1 cellular context compared by ENCODE assay signal in the genomic region with DNA sequence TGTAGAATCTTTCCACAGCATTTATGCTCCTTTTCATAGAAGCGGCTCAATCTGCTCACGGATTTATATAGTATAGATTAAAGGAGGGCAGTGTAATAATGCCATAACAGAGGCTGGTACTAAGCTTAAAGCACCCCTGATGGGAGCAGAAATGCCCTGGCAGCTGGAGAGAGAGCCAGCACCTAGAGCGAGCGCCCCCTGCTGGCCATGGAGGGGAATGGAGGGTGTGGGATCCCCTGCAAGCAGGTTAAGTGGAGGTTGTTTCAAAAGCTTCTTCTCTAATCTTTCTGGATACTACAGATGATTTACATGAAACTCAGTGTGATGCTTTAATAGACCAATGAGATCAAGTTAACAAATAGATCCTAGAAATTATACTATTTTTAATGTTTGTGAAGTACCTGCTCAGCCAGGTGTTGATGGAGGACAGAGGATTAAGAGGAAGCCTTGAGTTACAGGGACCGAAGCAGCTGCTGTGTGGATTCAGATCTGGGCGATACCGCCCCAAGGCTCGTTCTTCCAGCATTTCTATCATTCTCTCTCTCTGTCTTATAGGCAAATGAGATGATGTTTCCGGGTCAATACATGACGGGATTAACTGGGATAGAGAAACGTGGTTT.
TF ChIP-seq lines count a peak whose summit lies in the region.

No MANE protein-coding gene starts in this region.

TF ChIP-seq in endothelial cell of umbilical vein, 7 proteins besides CTCF, POLR2A, EP300 and RAD21 (continued from another document):
- TF ChIP-seq GATA2 (IDR thresholded peaks at IDR 0.05; ENCODE audit: insufficient read depth, insufficient read length, low read depth, low read length), result no peak
- no peak for TF ChIP-seq FOS (IDR thresholded peaks at IDR 0.05; ENCODE audit: borderline replicate concordance, insufficient read depth, low read length)
- no peak for TF ChIP-seq POLR2AphosphoS5 (IDR thresholded peaks at IDR 0.05; ENCODE audit: insufficient read depth, low read depth, low read length)
